In genomic region chr1:110004583-110004982, GRCh38 we compare ENCODE assay signal across 1 cellular context.
TF ChIP-seq lines count a peak whose summit lies in the region.

No MANE protein-coding gene starts in this region.

TF ChIP-seq in H1, 55 proteins besides CTCF, POLR2A, EP300 and RAD21:
- TF ChIP-seq CHD2 (IDR thresholded peaks at IDR 0.05; ENCODE audit: low read length): no peak
- no peak for TF ChIP-seq MAFK (IDR thresholded peaks at IDR 0.05; ENCODE audit: low read depth, low read length)
- TF ChIP-seq KDM5A (IDR thresholded peaks at IDR 0.05; ENCODE audit: low read length): no peak
- TF ChIP-seq SIRT6 (IDR thresholded peaks at IDR 0.05; ENCODE audit: low read length): no peak
